ENCODE assay signal across 8 cellular contexts in the genomic region with DNA sequence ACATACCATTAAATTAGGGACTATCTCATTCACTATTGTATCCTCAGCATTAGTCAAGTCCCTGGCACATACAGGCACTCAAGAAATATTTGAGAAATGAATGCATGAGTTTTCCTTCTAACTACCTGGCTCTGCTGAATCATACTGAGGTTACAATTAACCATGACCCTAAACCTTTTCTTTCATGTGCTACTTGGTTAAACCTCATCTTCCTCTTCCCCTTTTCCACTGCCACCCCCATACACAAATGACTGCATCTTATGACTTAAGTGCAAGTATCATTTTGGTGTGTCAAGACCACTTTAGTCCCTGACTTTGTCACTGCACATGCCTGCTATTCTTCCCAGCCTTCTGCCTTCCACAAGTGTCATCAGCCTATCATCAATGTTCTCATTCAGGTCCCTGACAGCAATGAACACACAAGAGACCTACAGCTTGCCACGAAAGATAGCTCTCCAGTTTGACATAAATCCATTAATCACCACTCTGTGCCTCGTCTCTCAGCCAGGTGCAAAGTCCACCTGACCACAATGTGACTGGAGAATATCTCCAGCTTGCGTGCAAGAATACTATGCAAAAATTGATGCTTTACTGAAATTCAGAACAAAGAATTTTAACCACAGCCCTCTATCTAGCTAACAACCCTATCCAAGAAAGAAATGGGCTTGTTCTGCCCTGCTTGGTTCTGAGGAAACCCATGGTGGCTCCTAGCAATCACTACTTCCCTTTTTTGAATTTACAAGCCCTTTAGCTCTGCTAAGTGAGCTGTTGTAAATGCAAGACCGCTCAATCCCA.
DNase-seq lines count a peak whose midpoint lies in the region; ATAC-seq lines count a peak whose summit lies in the region.

No MANE protein-coding gene starts in this region.

- DNase-seq in DMS79 treated with DMSO at 0.1 percent for 48 hours (lab: John Stamatoyannopoulos, UW) (peak; percentile 44), NCI-H69 (lab: John Stamatoyannopoulos, UW) (peak; percentile 43), amniotic epithelial cell (ENCODE audit: low read depth) (peak; percentile 59), cerebellar nuclear complex (lab: John Stamatoyannopoulos, UW) (no peak), ecto neural progenitor cell (ENCODE audit: low spot score) (no peak)
- peak; percentile 65 for DNase-seq in stimulated activated CD4-positive, alpha-beta T cell treated with anti-CD3 and anti-CD28 coated beads, Interleukin-1b, Interleukin-23, amount 100 ng/mL, for 48 hours

- ATAC-seq in GM19324 (IDR thresholded peaks at IDR 0.05; ENCODE audit: low FRiP score, unreplicated experiment) (peak; percentile 70), HG03108 (IDR thresholded peaks at IDR 0.05; ENCODE audit: unreplicated experiment) (peak; percentile 50)

Comparison
In these comparisons a context has a peak if more than half of its experiments do, and no peak if none do; other contexts are left out.
1. DNase-seq: peak in DMS79 treated with DMSO at 0.1 percent for 48 hours (single experiment), NCI-H69 (single experiment), amniotic epithelial cell (single experiment) and stimulated activated CD4-positive, alpha-beta T cell treated with anti-CD3 and anti-CD28 coated beads, Interleukin-1b, Interleukin-23, amount 100 ng/mL, for 48 hours (single experiment); none in cerebellar nuclear complex (0 of 2) and ecto neural progenitor cell (single experiment).